Comparison of ENCODE assay signal across 8 cellular contexts in genomic region chr2:85390941-85391669, GRCh38. TPM values are rescaled to one million over a fixed set of nuclear protein-coding genes. Genes with fewer than 3 reads are reported as not detected.
DNase-seq lines count a peak whose midpoint lies in the region; ATAC-seq and TF ChIP-seq lines count a peak whose summit lies in the region.

No MANE protein-coding gene starts in this region.

- H3K27me3 ChIP-seq in HAP-1 (ENCODE audit: low read depth) (no peaks in the 10 kb centered on the region), SU-DHL-6 (ENCODE audit: low read length) (no peaks in the 10 kb centered on the region)

- no peaks in the 10 kb centered on the region for H3K9me2 ChIP-seq in SU-DHL-6 (replicated peaks; ENCODE audit: insufficient read depth, low read length)

- no peak overlapping the region for H3K4me2 ChIP-seq in SU-DHL-6 (ENCODE audit: low read depth, low read length, poor library complexity, severe bottlenecking)

- DNase-seq in AG09309 (ENCODE audit: low read depth), result no peak
- peak; percentile 27 to 81 for DNase-seq in HAP-1 (ENCODE audit: low spot score in 2 of 2)
- DNase-seq in activated naive CD8-positive, alpha-beta T cell treated with anti-CD3 and anti-CD28 coated beads, Interleukin-2, amount 10 ng/mL, durations not matched to agents 7 days and 5 days, result peak; percentile 84
- peak; percentile 85 for DNase-seq in islet precursor cell
- DNase-seq in stimulated activated CD4-positive, alpha-beta T cell treated with anti-CD3 and anti-CD28 coated beads, Interleukin-4, amount 100 ng/mL, for 4 hours, result peak; percentile 58 to 72
- no peak for DNase-seq in NCI-H2196 (lab: John Stamatoyannopoulos, UW; ENCODE audit: unreplicated experiment)

- no peaks in the 10 kb centered on the region for H3F3A ChIP-seq in SU-DHL-6 (ENCODE audit: insufficient read depth)

- H3K9me3 Mint-ChIP-seq in activated naive CD8-positive, alpha-beta T cell treated with anti-CD3 and anti-CD28 coated beads, Interleukin-2, amount 10 ng/mL, durations not matched to agents 7 days and 5 days, result no peaks in the 10 kb centered on the region

- H3K4me1 ChIP-seq in HAP-1, result peaks cover 4% of the 10 kb centered on the region; the same call in 1 of the 2 replicates

- H3K27ac Mint-ChIP-seq in activated naive CD8-positive, alpha-beta T cell treated with anti-CD3 and anti-CD28 coated beads, Interleukin-2, amount 10 ng/mL, durations not matched to agents 7 days and 5 days, result peak overlapping the region; percentile 38

- no peak overlapping the region for H3K4me3 Mint-ChIP-seq in activated naive CD8-positive, alpha-beta T cell treated with anti-CD3 and anti-CD28 coated beads, Interleukin-2, amount 10 ng/mL, durations not matched to agents 7 days and 5 days

- no peak overlapping the region for H3K9ac ChIP-seq in SU-DHL-6 (ENCODE audit: low read length)

- no peak overlapping the region for H3K4me3 ChIP-seq in AG09309 (ENCODE audit: control insufficient read depth, low read depth, low read length)
- no peak overlapping the region for H3K4me3 ChIP-seq in HAP-1
- no peak overlapping the region for H3K4me3 ChIP-seq in SU-DHL-6 (ENCODE audit: insufficient read depth, low read length, poor library complexity, severe bottlenecking)

- H3K9me3 ChIP-seq in HAP-1, result no peaks in the 10 kb centered on the region
- no peaks in the 10 kb centered on the region for H3K9me3 ChIP-seq in SU-DHL-6 (ENCODE audit: insufficient read depth, low read length)

- H3K27me3 Mint-ChIP-seq in activated naive CD8-positive, alpha-beta T cell treated with anti-CD3 and anti-CD28 coated beads, Interleukin-2, amount 10 ng/mL, durations not matched to agents 7 days and 5 days, result no peaks in the 10 kb centered on the region

- H3K4me1 Mint-ChIP-seq in activated naive CD8-positive, alpha-beta T cell treated with anti-CD3 and anti-CD28 coated beads, Interleukin-2, amount 10 ng/mL, durations not matched to agents 7 days and 5 days, result peaks cover 8% of the 10 kb centered on the region

- H4K20me1 ChIP-seq in SU-DHL-6 (ENCODE audit: low read depth, low read length), result no peaks in the 10 kb centered on the region

- TF ChIP-seq CTCF in AG09309 (IDR thresholded peaks at IDR 0.05; ENCODE audit: control insufficient read depth, insufficient read depth, low read depth, low read length, missing control alignments) (peak; percentile 79), SU-DHL-6 (IDR thresholded peaks at IDR 0.05; ENCODE audit: insufficient read depth, low read length, poor library complexity, severe bottlenecking) (peak; percentile 70)

- peaks cover 4% of the 10 kb centered on the region for H3K36me3 ChIP-seq in HAP-1 (replicated peaks)
- no peaks in the 10 kb centered on the region for H3K36me3 ChIP-seq in SU-DHL-6 (ENCODE audit: low read length)

- no peak overlapping the region for H2AFZ ChIP-seq in SU-DHL-6 (ENCODE audit: low read depth, low read length, severe bottlenecking)

- in situ Hi-C loops in HAP-1 (cut with MboI; ENCODE audit: low sequenced_read_pairs), result no loop called here

- no peak overlapping the region for H3K27ac ChIP-seq in SU-DHL-6 (ENCODE audit: low read depth, low read length)

- POLR2A ChIA-PET in activated naive CD8-positive, alpha-beta T cell treated with anti-CD3 and anti-CD28 coated beads, Interleukin-2, amount 10 ng/mL, durations not matched to agents 7 days and 5 days (lab: Charles Lee), result interaction anchor here (2.8 to 5.5 kb wide), 2 partner anchors 148 to 161 kb away, joined by 14 to 23 read pairs; partner anchors contain the start of gene MAT2A

- H3K36me3 Mint-ChIP-seq in activated naive CD8-positive, alpha-beta T cell treated with anti-CD3 and anti-CD28 coated beads, Interleukin-2, amount 10 ng/mL, durations not matched to agents 7 days and 5 days, result peaks cover 18% of the 10 kb centered on the region

- no peaks in the 10 kb centered on the region for H3K79me2 ChIP-seq in SU-DHL-6 (ENCODE audit: insufficient read depth, low read length)

- peak; percentile 68 for ATAC-seq in activated naive CD8-positive, alpha-beta T cell treated with anti-CD3 and anti-CD28 coated beads, Interleukin-2, amount 10 ng/mL, durations not matched to agents 7 days and 5 days (ENCODE audit: low read depth)
- ATAC-seq in HG02642 (IDR thresholded peaks at IDR 0.05; ENCODE audit: poor library complexity, unreplicated experiment), result no peak

RNA-seq across cellular contexts. Expression of gene CAPG, which starts 19.1 kb away (rescaled TPM):
- total RNA-seq in activated naive CD8-positive, alpha-beta T cell treated with anti-CD3 and anti-CD28 coated beads, Interleukin-2, amount 10 ng/mL, durations not matched to agents 7 days and 5 days, result 100 to 1,000 TPM; 263 to 279 TPM

RNA-seq across cellular contexts. Expression of gene SH2D6, which starts 27.4 kb away (rescaled TPM):
- 1 to 10 TPM in 1 of 2 experiments, under 1 TPM in 1; 0.94 to 1.4 TPM for total RNA-seq in activated naive CD8-positive, alpha-beta T cell treated with anti-CD3 and anti-CD28 coated beads, Interleukin-2, amount 10 ng/mL, durations not matched to agents 7 days and 5 days

RNA-seq across cellular contexts. Expression of gene ELMOD3, which starts 36.5 kb away (rescaled TPM):
- 10 to 100 TPM; 23.1 to 26.4 TPM for total RNA-seq in activated naive CD8-positive, alpha-beta T cell treated with anti-CD3 and anti-CD28 coated beads, Interleukin-2, amount 10 ng/mL, durations not matched to agents 7 days and 5 days

RNA-seq across cellular contexts. Expression of gene RETSAT, which starts 36.8 kb away (rescaled TPM):
- 10 to 100 TPM; 28.8 to 29.7 TPM for total RNA-seq in activated naive CD8-positive, alpha-beta T cell treated with anti-CD3 and anti-CD28 coated beads, Interleukin-2, amount 10 ng/mL, durations not matched to agents 7 days and 5 days

Comparison
In these comparisons a context has a peak if more than half of its experiments do, and no peak if none do; other contexts are left out.
1. DNase-seq: peak in HAP-1 (2 of 2), activated naive CD8-positive, alpha-beta T cell treated with anti-CD3 and anti-CD28 coated beads, Interleukin-2, amount 10 ng/mL, durations not matched to agents 7 days and 5 days (single experiment), islet precursor cell (single experiment) and stimulated activated CD4-positive, alpha-beta T cell treated with anti-CD3 and anti-CD28 coated beads, Interleukin-4, amount 100 ng/mL, for 4 hours (2 of 2); none in AG09309 (single experiment) and NCI-H2196 (single experiment).